ENCODE assay signal across 1 cellular context in genomic region chr16:67648764-67649407, GRCh38.
TF ChIP-seq lines count a peak whose summit lies in the region.

No MANE protein-coding gene starts in this region.

TF ChIP-seq in GM23338, 12 proteins besides CTCF, POLR2A, EP300 and RAD21 (continued from another document):
- no peak for TF ChIP-seq ZNF462 (CRISPR knock-in tag; IDR thresholded peaks at IDR 0.05)
- no peak for TF ChIP-seq POLR2AphosphoS5 (IDR thresholded peaks at IDR 0.05; ENCODE audit: low read depth)
- TF ChIP-seq STAT1 (IDR thresholded peaks at IDR 0.05; ENCODE audit: unreplicated experiment), result no peak
- no peak for TF ChIP-seq CREB1 (CRISPR knock-in tag; IDR thresholded peaks at IDR 0.05; ENCODE audit: low read depth)
- no peak for TF ChIP-seq EZH2phosphoT487 (IDR thresholded peaks at IDR 0.05; ENCODE audit: unreplicated experiment)
- TF ChIP-seq JUNB (IDR thresholded peaks at IDR 0.05; ENCODE audit: unreplicated experiment), result no peak
- no peak for TF ChIP-seq ZNF331 (CRISPR knock-in tag; IDR thresholded peaks at IDR 0.05; ENCODE audit: low read depth)
